In the genomic region with DNA sequence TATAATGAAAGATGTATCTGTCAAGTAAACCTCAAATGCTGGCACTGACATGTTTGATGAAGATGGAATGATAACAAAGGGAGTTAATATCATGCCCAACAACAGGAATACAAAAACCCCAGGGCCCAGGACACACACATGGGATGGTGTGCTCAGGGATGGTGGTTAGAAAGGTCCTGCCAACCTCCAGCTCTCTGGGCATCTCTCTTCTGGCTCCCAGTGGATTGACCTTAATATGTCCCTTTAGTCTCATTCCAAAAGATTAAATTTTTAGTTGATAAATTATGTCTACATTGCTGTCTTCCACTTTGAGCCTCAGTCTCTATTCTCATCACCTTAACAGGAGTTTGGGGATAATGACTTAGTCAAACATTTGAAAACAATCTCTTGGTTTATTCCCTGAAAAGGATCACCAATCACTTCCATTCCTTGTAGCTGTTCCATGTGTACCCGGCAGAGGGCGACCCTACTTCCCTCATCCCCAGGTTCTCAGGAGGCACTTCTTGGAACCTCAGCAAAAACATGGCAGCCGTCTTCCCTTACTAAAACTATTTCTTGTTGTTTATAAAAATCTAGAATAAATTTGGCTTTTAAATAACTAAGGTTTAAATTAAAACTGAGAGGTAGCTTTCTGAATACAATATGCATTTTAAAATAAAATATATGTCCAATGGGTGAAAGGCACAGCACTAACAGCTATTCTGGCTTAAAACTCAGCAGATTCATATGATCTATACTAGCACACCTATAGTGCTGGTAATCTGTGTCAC, we compare ENCODE assay signal across 8 cellular contexts. TPM values are rescaled to one million over a fixed set of nuclear protein-coding genes. Genes with fewer than 3 reads are reported as not detected.
DNase-seq lines count a peak whose midpoint lies in the region; ATAC-seq and TF ChIP-seq lines count a peak whose summit lies in the region.

No MANE protein-coding gene starts in this region.

- no peaks in the 10 kb centered on the region; the same call in 1 of the 2 replicates for H3K27me3 ChIP-seq in DOHH2 (ENCODE audit: control insufficient read depth, low read length)
- H3K27me3 ChIP-seq in parathyroid adenoma (ENCODE audit: control insufficient read depth, insufficient read depth, low read length) = no peaks in the 10 kb centered on the region

- intact Hi-C loops in OCI-LY7 (cut with micrococcal nuclease; ENCODE audit: unreplicated experiment) = no loop called here

- POLR2A ChIA-PET in OCI-LY7 (lab: Charles Lee) = interaction anchor here (0.6 to 1.1 kb wide), 4 partner anchors 10 to 127 kb away, joined by 3 to 5 read pairs (median 4); a partner anchor contains a TSS

- no peak overlapping the region for H3K27ac Mint-ChIP-seq in activated T-cell treated with anti-CD3 and anti-CD28 coated beads, Interleukin-2, amount 50 U/mL, for 72 hours

- H4K20me1 ChIP-seq in DOHH2 (ENCODE audit: control insufficient read depth, insufficient read depth, low read depth, low read length) = no peaks in the 10 kb centered on the region
- H4K20me1 ChIP-seq in OCI-LY7 (ENCODE audit: insufficient read depth, low read length) = no peaks in the 10 kb centered on the region

- H2AFZ ChIP-seq in OCI-LY7 (ENCODE audit: low read length) (peak overlapping the region; percentile 43; the same call in 1 of the 2 replicates), parathyroid adenoma (peak overlapping the region; percentile 81)

- no TSS peak for BruUV-seq in OCI-LY7 (replicated peaks; lab: Mats Ljungman, UMichigan)

- 0 out of 2 replicates have a peak, but pooled peaks cover 5% of the 10 kb centered on the region for H3K4me1 ChIP-seq in DOHH2 (ENCODE audit: control insufficient read depth, low read length)
- no peaks in the 10 kb centered on the region for H3K4me1 ChIP-seq in OCI-LY7 (ENCODE audit: insufficient read depth, low read length, poor library complexity, severe bottlenecking)
- H3K4me1 ChIP-seq in parathyroid adenoma = no peaks in the 10 kb centered on the region

- no peak overlapping the region for H3K4me3 Mint-ChIP-seq in activated T-cell treated with anti-CD3 and anti-CD28 coated beads, Interleukin-2, amount 50 U/mL, for 72 hours

- no peaks in the 10 kb centered on the region for H3K36me3 Mint-ChIP-seq in activated T-cell treated with anti-CD3 and anti-CD28 coated beads, Interleukin-2, amount 50 U/mL, for 72 hours (ENCODE audit: insufficient read depth in 2 of 2)

- H3K9ac ChIP-seq in parathyroid adenoma = no peak overlapping the region

- H3K9me2 ChIP-seq in DOHH2 (replicated peaks; ENCODE audit: control insufficient read depth, low read length) (no peaks in the 10 kb centered on the region), OCI-LY7 (ENCODE audit: insufficient read depth, low read length) (no peaks in the 10 kb centered on the region)

- H3K9me3 Mint-ChIP-seq in activated T-cell treated with anti-CD3 and anti-CD28 coated beads, Interleukin-2, amount 50 U/mL, for 72 hours = peaks cover under 1% of the 10 kb centered on the region in 2 donors

- DNase-seq in HS-5 (ENCODE audit: low read depth) = peak; percentile 10
- peak; percentile 52 for DNase-seq in OCI-LY7 (ENCODE audit: low spot score)
- peak; percentile 49 to 60 for DNase-seq in activated T-cell treated with anti-CD3 and anti-CD28 coated beads, Interleukin-2, amount 50 U/mL, for 72 hours
- peak; percentile 33 for DNase-seq in foreskin melanocyte

- H3K4me2 ChIP-seq in DOHH2 (ENCODE audit: low read length) (no peak overlapping the region), OCI-LY7 (ENCODE audit: low read length) (no peak overlapping the region), parathyroid adenoma (ENCODE audit: low read length) (peak overlapping the region; percentile 12)

- no peak overlapping the region for H3K27ac ChIP-seq in DOHH2 (ENCODE audit: low read depth, low read length)
- H3K27ac ChIP-seq in OCI-LY7 (ENCODE audit: low read depth, low read length, poor library complexity, severe bottlenecking) = no peak overlapping the region
- no peak overlapping the region for H3K27ac ChIP-seq in parathyroid adenoma

- H3K36me3 ChIP-seq in DOHH2 (ENCODE audit: control insufficient read depth, low read length) = no peaks in the 10 kb centered on the region
- H3K36me3 ChIP-seq in OCI-LY7 (ENCODE audit: insufficient read depth, low read length) = no peaks in the 10 kb centered on the region
- H3K36me3 ChIP-seq in parathyroid adenoma (ENCODE audit: control insufficient read depth, insufficient read depth, low read length) = no peaks in the 10 kb centered on the region

- peak; percentile 55 to 56 for ATAC-seq in activated T-cell treated with anti-CD3 and anti-CD28 coated beads, Interleukin-2, amount 50 U/mL, for 72 hours (replicated peaks in 1 of 2)
- ATAC-seq in GM19455 (IDR thresholded peaks at IDR 0.05; ENCODE audit: unreplicated experiment) = no peak
- no peak for ATAC-seq in GM18505 (IDR thresholded peaks at IDR 0.05; ENCODE audit: unreplicated experiment)

- H3K9me3 ChIP-seq in DOHH2 (ENCODE audit: control insufficient read depth, insufficient read depth, low read length) = no peaks in the 10 kb centered on the region
- H3K9me3 ChIP-seq in OCI-LY7 (ENCODE audit: low read length) = 0 out of 2 replicates have a peak, but pooled peaks cover 3% of the 10 kb centered on the region
- no peaks in the 10 kb centered on the region for H3K9me3 ChIP-seq in parathyroid adenoma (ENCODE audit: control insufficient read depth, low read length)

- TF ChIP-seq CTCF in DOHH2 (IDR thresholded peaks at IDR 0.05; ENCODE audit: low read depth, low read length, poor library complexity, severe bottlenecking) (peak; percentile 74), OCI-LY7 (conservative IDR thresholded peaks at IDR 0.05; ENCODE audit: low read length) (peak; percentile 87), parathyroid adenoma (IDR thresholded peaks at IDR 0.05) (peak; percentile 78)

- peaks cover 10% of the 10 kb centered on the region for H3K27me3 Mint-ChIP-seq in activated T-cell treated with anti-CD3 and anti-CD28 coated beads, Interleukin-2, amount 50 U/mL, for 72 hours (ENCODE audit: low read depth)

- H3K79me2 ChIP-seq in DOHH2 (ENCODE audit: control insufficient read depth, low read length) (no peaks in the 10 kb centered on the region), OCI-LY7 (ENCODE audit: insufficient read depth, low read depth, low read length) (no peaks in the 10 kb centered on the region), parathyroid adenoma (no peaks in the 10 kb centered on the region)

- no peak for TF ChIP-seq POLR2A in GM18505 (IDR thresholded peaks at IDR 0.05; ENCODE audit: borderline replicate concordance, extremely low read depth, insufficient read depth, insufficient read length)

- no peaks in the 10 kb centered on the region for H3F3A ChIP-seq in DOHH2 (ENCODE audit: control insufficient read depth, insufficient read depth)

- CTCF ChIA-PET in OCI-LY7 (lab: Charles Lee; ENCODE audit: unreplicated experiment) = interaction anchor here (1.0 to 1.6 kb wide), 2 partner anchors 29 to 98 kb away, joined by 3 to 5 read pairs; no protein-coding TSS in a partner anchor

- H3K4me1 Mint-ChIP-seq in activated T-cell treated with anti-CD3 and anti-CD28 coated beads, Interleukin-2, amount 50 U/mL, for 72 hours (ENCODE audit: low read depth) = peaks cover 5% of the 10 kb centered on the region

- H3K4me3 ChIP-seq in DOHH2 (ENCODE audit: low read length) (no peak overlapping the region), OCI-LY7 (ENCODE audit: low read depth, low read length, poor library complexity, severe bottlenecking) (no peak overlapping the region), parathyroid adenoma (ENCODE audit: low read depth, low read length) (no peak overlapping the region)

RNA-seq across cellular contexts. Expression of a gene that starts 29.6 kb away (rescaled TPM):
- total RNA-seq in OCI-LY7 (2014; rRNA removed; shearing (Covaris generic)) = 30.8 and 35.4 TPM in 2 replicates
- 26.4 and 31.6 TPM in 2 replicates for total RNA-seq in OCI-LY7 (2022)
- total RNA-seq in activated T-cell treated with anti-CD3 and anti-CD28 coated beads, Interleukin-2, amount 50 U/mL, for 72 hours = 10 to 100 TPM; 20.8 to 31.8 TPM

RNA-seq across cellular contexts. Expression of a gene that starts 30.1 kb away (rescaled TPM):
- 18.7 and 31.5 TPM in 2 replicates for total RNA-seq in OCI-LY7 (2014; rRNA removed; shearing (Covaris generic))
- total RNA-seq in OCI-LY7 (2022) = 38.3 and 42.7 TPM in 2 replicates
- 10 to 100 TPM; 35.0 to 35.8 TPM for total RNA-seq in activated T-cell treated with anti-CD3 and anti-CD28 coated beads, Interleukin-2, amount 50 U/mL, for 72 hours

RNA-seq across cellular contexts. Expression of a gene that starts 31.9 kb away (rescaled TPM):
- total RNA-seq in OCI-LY7 (2014; rRNA removed; shearing (Covaris generic)) = 79.7 and 97.8 TPM in 2 replicates
- 211 and 221 TPM in 2 replicates for total RNA-seq in OCI-LY7 (2022)
- 10 to 100 TPM; 51.3 to 53.8 TPM for total RNA-seq in activated T-cell treated with anti-CD3 and anti-CD28 coated beads, Interleukin-2, amount 50 U/mL, for 72 hours

Comparison
In these comparisons a context has a peak if more than half of its experiments do, and no peak if none do; other contexts are left out.
1. ATAC-seq: peak in activated T-cell treated with anti-CD3 and anti-CD28 coated beads, Interleukin-2, amount 50 U/mL, for 72 hours (2 of 2); none in GM19455 (single experiment) and GM18505 (single experiment).
2. Peak in every context shown above with its lines, with median percentiles within 50 percentile points of each other: CTCF ChIP-seq and DNase-seq.